In the genomic region with DNA sequence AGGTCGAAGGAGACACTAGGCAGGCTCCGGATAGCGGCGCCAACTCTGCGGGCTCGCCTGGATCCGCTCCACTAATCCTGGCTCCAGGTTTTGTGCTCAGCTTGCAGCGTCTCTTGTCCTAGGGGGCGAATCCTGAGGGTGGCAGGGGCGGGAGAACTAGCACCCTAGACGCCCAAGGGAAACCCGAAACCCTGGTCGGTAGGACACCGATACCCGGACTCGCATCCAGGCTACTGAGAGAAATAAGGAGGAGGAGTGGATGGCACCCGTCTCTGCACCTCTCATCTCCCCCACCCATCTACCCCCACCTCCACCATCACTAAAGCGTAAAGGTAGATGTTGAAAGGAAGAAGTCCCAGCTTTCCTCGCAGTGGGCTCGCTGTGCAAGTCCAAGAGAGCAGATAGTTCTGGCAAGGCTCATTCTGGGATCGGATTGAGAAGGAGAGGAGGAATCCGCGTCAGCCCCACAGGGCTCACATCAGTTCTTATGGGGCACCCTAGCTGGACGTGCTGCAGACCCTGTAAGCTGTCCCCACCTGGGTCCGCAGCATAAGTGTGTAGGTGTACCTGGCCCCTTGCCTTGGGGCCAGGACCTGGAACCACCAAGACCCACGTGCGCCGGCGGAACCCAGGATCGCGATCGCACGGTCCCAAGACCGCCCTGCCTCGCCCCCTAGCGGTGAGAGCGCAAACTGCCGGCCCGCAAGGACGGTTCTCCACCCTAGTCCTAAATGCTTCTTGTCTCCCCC, we compare ENCODE assay signal across 8 cellular contexts. TPM values are rescaled to one million over a fixed set of nuclear protein-coding genes. Genes with fewer than 3 reads are reported as not detected.
DNase-seq lines count a peak whose midpoint lies in the region; ATAC-seq and TF ChIP-seq lines count a peak whose summit lies in the region.

No MANE protein-coding gene starts in this region.

- TF ChIP-seq CTCF in GM20000 (IDR thresholded peaks at IDR 0.05; ENCODE audit: extremely low read depth, missing control alignments): peak; percentile 96

- peak; percentile 90 for ATAC-seq in left lobe of liver
- ATAC-seq in HG03460 (IDR thresholded peaks at IDR 0.05; ENCODE audit: unreplicated experiment): no peak

- DNase-seq in Ammon's horn (ENCODE audit: low spot score) (peak; percentile 77), GM20000 (ENCODE audit: low spot score) (peak; percentile 83), NCI-H1694 treated with DMSO at 0.1 percent for 48 hours (lab: John Stamatoyannopoulos, UW) (peak; percentile 66), left lobe of liver (ENCODE audit: low spot score) (peak; percentile 62)
- DNase-seq in activated CD4-positive, CD25-positive, alpha-beta regulatory T cell (lab: John Stamatoyannopoulos, UW): peak; percentile 50 to 73 (median 60)
- DNase-seq in central memory CD4-positive, alpha-beta T cell: peak; percentile 64
- DNase-seq in stimulated activated CD4-positive, alpha-beta T cell treated with anti-CD3 and anti-CD28 coated beads, Interleukin-4, amount 100 ng/mL, for 24 hours: peak; percentile 83

RNA-seq across cellular contexts. Expression of a gene that starts 6.9 kb away (rescaled TPM):
- total RNA-seq in left lobe of liver: not detected

RNA-seq across cellular contexts. Expression of a gene that starts 17.1 kb away (rescaled TPM):
- 6.6 TPM for total RNA-seq in left lobe of liver
